Comparison of ENCODE assay signal across 10 cellular contexts in genomic region chr20:13492001-13492480, GRCh38.
A peak's percentile ranks its signal among the peaks of the same experiment; 100 is the strongest.
DNase-seq lines count a peak whose midpoint lies in the region; ATAC-seq and TF ChIP-seq lines count a peak whose summit lies in the region.
"Had no signal": no experiment of that assay in that cellular context is flagged by ENCODE, and none has a peak within 500 bp of the region (broad histone marks: within the 10 kb centered on the region; RNA-seq: fewer than 3 reads in every experiment).

No MANE protein-coding gene starts in this region.

- TF ChIP-seq CTCF in endodermal cell (conservative IDR thresholded peaks at IDR 0.05) (peak; percentile 54), vagina (IDR thresholded peaks at IDR 0.05) (peak in 1 of 3 experiments; percentile 33)

- peak; percentile 1 to 48 for DNase-seq in NOMO-1 (lab: John Stamatoyannopoulos, UW; ENCODE audit: unreplicated experiment in 2 of 2)
- DNase-seq in NOMO-1 treated with dmso at 0.1 percent for 144 hours (lab: John Stamatoyannopoulos, UW; ENCODE audit: unreplicated experiment) = no peak
- peak; percentile 65 for DNase-seq in endodermal cell
- DNase-seq in lung microvascular endothelial cell (ENCODE audit: low read depth in 2 of 2) = peak; percentile 1 to 66
- DNase-seq in vagina (ENCODE audit: extremely low spot score in 2 of 2) = peak in 1 of 2 donors; percentile 88
- no peak for DNase-seq in SKM-1 (lab: John Stamatoyannopoulos, UW; ENCODE audit: unreplicated experiment)
- no peak for DNase-seq in NCI-H1694 treated with DMSO at 0.1 percent for 48 hours (lab: John Stamatoyannopoulos, UW)
- DNase-seq: activated T-cell treated with anti-CD3 and anti-CD28 coated beads for 4 hours, NCI-H2029 treated with DMSO at 0.1 percent for 48 hours had no signal

- H3K9me3 Mint-ChIP-seq in endodermal cell = no peaks in the 10 kb centered on the region

- H3K27me3 ChIP-seq in endodermal cell (ENCODE audit: control insufficient read depth, insufficient read depth, low read length, poor library complexity, severe bottlenecking) = no peaks in the 10 kb centered on the region
- H3K27me3 ChIP-seq in vagina = no peaks in the 10 kb centered on the region

- intact Hi-C loops in vagina (cut with DNase I) = no loop called here

- 62 to 83% methylated on average over 1 to 3 of the region's 3 CpGs for WGBS in endodermal cell (ENCODE audit: insufficient coverage in 1 of 2, insufficient read length in 1 of 2), 2 experiments

- H3K27ac ChIP-seq in endodermal cell (ENCODE audit: low read depth, low read length) = peak overlapping the region; percentile 82
- peak overlapping the region; percentile 61 for H3K27ac ChIP-seq in vagina

- H3K9me3 ChIP-seq in endodermal cell (ENCODE audit: control insufficient read depth, low read length) = no peaks in the 10 kb centered on the region
- H3K9me3 ChIP-seq in vagina = no peaks in the 10 kb centered on the region

- H3K4me3 Mint-ChIP-seq in endodermal cell = no peak overlapping the region

- no peaks in the 10 kb centered on the region for H3K27me3 Mint-ChIP-seq in endodermal cell (ENCODE audit: insufficient read depth)

- H3K4me1 ChIP-seq in endodermal cell (ENCODE audit: control insufficient read depth, insufficient read depth, low read length) = peaks cover 4% of the 10 kb centered on the region
- H3K4me1 ChIP-seq in vagina = peaks cover 30% of the 10 kb centered on the region

- H3K36me3 Mint-ChIP-seq in endodermal cell (ENCODE audit: low read depth) = no peaks in the 10 kb centered on the region

- H3K36me3 ChIP-seq in endodermal cell (ENCODE audit: control insufficient read depth, insufficient read depth, low read length) (no peaks in the 10 kb centered on the region), vagina (no peaks in the 10 kb centered on the region)

- peaks cover 21% of the 10 kb centered on the region for H3K4me1 Mint-ChIP-seq in endodermal cell

- H3K9ac ChIP-seq in endodermal cell (ENCODE audit: extremely low read depth, low read length, poor library complexity, severe bottlenecking) = no peak overlapping the region

- TF ChIP-seq POLR2A in vagina (IDR thresholded peaks at IDR 0.05) = no peak

- peak overlapping the region; percentile 46 for H3K27ac Mint-ChIP-seq in endodermal cell

- H3K4me3 ChIP-seq in endodermal cell (ENCODE audit: low read length) (no peak overlapping the region), vagina (no peak overlapping the region)

- ATAC-seq in GM18502 (IDR thresholded peaks at IDR 0.05; ENCODE audit: poor library complexity, unreplicated experiment) = no peak

Comparison
In these comparisons a context has a peak if more than half of its experiments do, and no peak if none do; other contexts are left out.
1. DNase-seq: peak in NOMO-1 (2 of 2), endodermal cell (single experiment) and lung microvascular endothelial cell (2 of 2); none in NOMO-1 treated with dmso at 0.1 percent for 144 hours (single experiment), SKM-1 (single experiment) and NCI-H1694 treated with DMSO at 0.1 percent for 48 hours (single experiment).